11 cellular contexts compared by ENCODE assay signal in genomic region chr2:6864251-6864758, GRCh38. TPM values are rescaled to one million over a fixed set of nuclear protein-coding genes. Genes with fewer than 3 reads are reported as not detected.
A peak's percentile ranks its signal among the peaks of the same experiment; 100 is the strongest.
DNase-seq lines count a peak whose midpoint lies in the region; ATAC-seq and TF ChIP-seq lines count a peak whose summit lies in the region.
"Had no signal": no experiment of that assay in that cellular context is flagged by ENCODE, and none has a peak within 500 bp of the region (broad histone marks: within the 10 kb centered on the region; RNA-seq: fewer than 3 reads in every experiment).

No MANE protein-coding gene starts in this region.

- TF ChIP-seq POLR2A in upper lobe of left lung (IDR thresholded peaks at IDR 0.05) = no peak

- H3K27me3 Mint-ChIP-seq in activated T-helper 17 cell treated with anti-CD3 and anti-CD28 coated beads, Interleukin-2, amount 50 U/mL, for 72 hours = no peaks in the 10 kb centered on the region
- peaks cover 6% of the 10 kb centered on the region for H3K27me3 Mint-ChIP-seq in mesothelial cell of epicardium (ENCODE audit: low read depth)

- H3K36me3 ChIP-seq in heart right ventricle (peaks cover 0 to 44% (median 15%) of the 10 kb centered on the region in 9 donors), upper lobe of left lung (peaks cover 10 to 18% (median 15%) of the 10 kb centered on the region in 4 donors)

- peaks cover 12% of the 10 kb centered on the region for H3K4me1 Mint-ChIP-seq in activated T-helper 17 cell treated with anti-CD3 and anti-CD28 coated beads, Interleukin-2, amount 50 U/mL, for 72 hours
- H3K4me1 Mint-ChIP-seq in mesothelial cell of epicardium = peaks cover 6% of the 10 kb centered on the region

- H3K4me3 Mint-ChIP-seq in activated T-helper 17 cell treated with anti-CD3 and anti-CD28 coated beads, Interleukin-2, amount 50 U/mL, for 72 hours = peak overlapping the region; percentile 49
- H3K4me3 Mint-ChIP-seq in mesothelial cell of epicardium = peak overlapping the region; percentile 62

- H3K9me3 Mint-ChIP-seq in activated T-helper 17 cell treated with anti-CD3 and anti-CD28 coated beads, Interleukin-2, amount 50 U/mL, for 72 hours = peaks cover 7% of the 10 kb centered on the region
- peaks cover 20% of the 10 kb centered on the region for H3K9me3 Mint-ChIP-seq in mesothelial cell of epicardium

- H3K27ac ChIP-seq in heart right ventricle = peak overlapping the region in 8 of 10 donors; percentile 87 to 99 (median 93)
- peak overlapping the region; percentile 89 to 91 (median 90) for H3K27ac ChIP-seq in upper lobe of left lung

- peaks cover 0 to 14% (median 0%) of the 10 kb centered on the region in 11 donors for H3K9me3 ChIP-seq in heart right ventricle
- peaks cover 0 to 5% (median 2%) of the 10 kb centered on the region in 4 donors for H3K9me3 ChIP-seq in upper lobe of left lung

- TF ChIP-seq CTCF in heart right ventricle (IDR thresholded peaks at IDR 0.05) (no peak), mesothelial cell of epicardium (IDR thresholded peaks at IDR 0.05; ENCODE audit: unreplicated experiment) (no peak), upper lobe of left lung (IDR thresholded peaks at IDR 0.05) (no peak)

- peaks cover 37% of the 10 kb centered on the region for H3K36me3 Mint-ChIP-seq in activated T-helper 17 cell treated with anti-CD3 and anti-CD28 coated beads, Interleukin-2, amount 50 U/mL, for 72 hours (ENCODE audit: low read depth)
- H3K36me3 Mint-ChIP-seq in mesothelial cell of epicardium = peaks cover 32% of the 10 kb centered on the region

- H3K4me3 ChIP-seq in heart right ventricle (peak overlapping the region in 9 of 10 donors; percentile 68 to 97 (median 81)), upper lobe of left lung (peak overlapping the region in 3 of 4 donors; percentile 86 to 88 (median 87))

- ATAC-seq in heart right ventricle (no peak), left cardiac atrium (no peak), upper lobe of left lung (ENCODE audit: low FRiP score in 2 of 2) (no peak), GM18868 (IDR thresholded peaks at IDR 0.05; ENCODE audit: unreplicated experiment) (no peak)
- ATAC-seq in activated T-helper 17 cell treated with anti-CD3 and anti-CD28 coated beads, Interleukin-2, amount 50 U/mL, for 72 hours (replicated peaks) = no peak

- H3K27me3 ChIP-seq in heart right ventricle (no peaks in the 10 kb centered on the region), upper lobe of left lung (no peaks in the 10 kb centered on the region)

- intact Hi-C loops in heart right ventricle (cut with DNase I) (loop anchor here in 1 of 10 donors (5.0 kb wide), 1 partner anchor 37 kb away; no protein-coding TSS in a partner anchor), left cardiac atrium (cut with DNase I) (no loop called here)

- DNase-seq in heart right ventricle = no peak
- no peak for DNase-seq in left cardiac atrium
- DNase-seq in mesothelial cell of epicardium (ENCODE audit: low spot score in 2 of 2, unreplicated experiment in 2 of 2) = no peak
- no peak for DNase-seq in upper lobe of left lung
- DNase-seq in activated effector memory CD4-positive, alpha-beta T cell treated with Interleukin-2 at 50 U/mL for 16 hours = no peak
- DNase-seq in glomerular visceral epithelial cell (ENCODE audit: extremely low spot score) = no peak
- DNase-seq: KG1; NCI-H510A treated with DMSO at 0.1 percent for 48 hours; stimulated activated CD4-positive, alpha-beta T cell treated with anti-CD3 and anti-CD28 coated beads, Interleukin-12 subunit alpha, Interleukin-12 subunit beta, amount 100 ng/mL, for 4 hours had no signal

- H3K4me1 ChIP-seq in heart right ventricle (peaks cover 0 to 37% (median 33%) of the 10 kb centered on the region in 9 donors), upper lobe of left lung (peaks cover 10 to 35% (median 18%) of the 10 kb centered on the region in 4 donors)

- WGBS in heart right ventricle, 2 donors = 49 to 51% methylated on average over 8 of the region's 8 CpGs
- WGBS in upper lobe of left lung, 2 donors = 54 to 56% methylated on average over 8 of the region's 8 CpGs

- no peak overlapping the region for H3K27ac Mint-ChIP-seq in activated T-helper 17 cell treated with anti-CD3 and anti-CD28 coated beads, Interleukin-2, amount 50 U/mL, for 72 hours
- no peak overlapping the region for H3K27ac Mint-ChIP-seq in mesothelial cell of epicardium

- no peak for TF ChIP-seq EP300 in upper lobe of left lung (IDR thresholded peaks at IDR 0.05)

RNA-seq across cellular contexts. Expression of gene CMPK2, which starts 1.4 kb away (rescaled TPM):
- total RNA-seq in heart right ventricle (10 to 100 TPM in 2 of 10 donors, 1 to 10 TPM in 8; 3.9 to 21.4 (median 6.0) TPM), left cardiac atrium (1 to 10 TPM; 3.7 to 7.8 TPM), mesothelial cell of epicardium (4.0 to 4.5 TPM (median 4.0 TPM) in 3 replicates), upper lobe of left lung (10 to 100 TPM; 18.0 to 37.2 (median 20.7) TPM)
- 1 to 10 TPM; 2.4 to 2.9 TPM for polyA plus RNA-seq in heart right ventricle
- 1 to 10 TPM; 2.0 to 2.6 TPM for total RNA-seq in activated T-helper 17 cell treated with anti-CD3 and anti-CD28 coated beads, Interleukin-2, amount 50 U/mL, for 72 hours

RNA-seq across cellular contexts. Expression of gene RSAD2, which starts 13.3 kb away (rescaled TPM):
- total RNA-seq in heart right ventricle (10 to 100 TPM in 2 of 10 donors, 1 to 10 TPM in 8; 3.9 to 16.1 (median 6.0) TPM), left cardiac atrium (1 to 10 TPM; 3.2 to 8.0 TPM), mesothelial cell of epicardium (3.7 to 4.4 TPM (median 4.3 TPM) in 3 replicates), upper lobe of left lung (10 to 100 TPM in 5 of 6 donors, 1 to 10 TPM in 1; 8.4 to 20.0 (median 11.0) TPM)
- 1 to 10 TPM; 1.6 to 3.4 TPM for polyA plus RNA-seq in heart right ventricle
- total RNA-seq in activated T-helper 17 cell treated with anti-CD3 and anti-CD28 coated beads, Interleukin-2, amount 50 U/mL, for 72 hours = 1 to 10 TPM; 2.8 to 4.5 TPM

RNA-seq across cellular contexts. Expression of gene RNF144A, which starts 52.9 kb away (rescaled TPM):
- total RNA-seq in heart right ventricle (10 to 100 TPM in 8 of 10 donors, 1 to 10 TPM in 2; 9.2 to 19.7 (median 11.9) TPM), left cardiac atrium (10 to 100 TPM in 1 of 2 donors, 1 to 10 TPM in 1; 4.4 to 10.4 TPM), mesothelial cell of epicardium (52.3 to 54.4 TPM (median 52.8 TPM) in 3 replicates), upper lobe of left lung (10 to 100 TPM in 5 of 6 donors, 1 to 10 TPM in 1; 9.9 to 20.7 (median 13.4) TPM)
- polyA plus RNA-seq in heart right ventricle = 1 to 10 TPM; 3.6 to 4.9 TPM
- 10 to 100 TPM; 13.6 to 29.2 TPM for total RNA-seq in activated T-helper 17 cell treated with anti-CD3 and anti-CD28 coated beads, Interleukin-2, amount 50 U/mL, for 72 hours
